Comparison of ENCODE assay signal across 8 cellular contexts in the genomic region with DNA sequence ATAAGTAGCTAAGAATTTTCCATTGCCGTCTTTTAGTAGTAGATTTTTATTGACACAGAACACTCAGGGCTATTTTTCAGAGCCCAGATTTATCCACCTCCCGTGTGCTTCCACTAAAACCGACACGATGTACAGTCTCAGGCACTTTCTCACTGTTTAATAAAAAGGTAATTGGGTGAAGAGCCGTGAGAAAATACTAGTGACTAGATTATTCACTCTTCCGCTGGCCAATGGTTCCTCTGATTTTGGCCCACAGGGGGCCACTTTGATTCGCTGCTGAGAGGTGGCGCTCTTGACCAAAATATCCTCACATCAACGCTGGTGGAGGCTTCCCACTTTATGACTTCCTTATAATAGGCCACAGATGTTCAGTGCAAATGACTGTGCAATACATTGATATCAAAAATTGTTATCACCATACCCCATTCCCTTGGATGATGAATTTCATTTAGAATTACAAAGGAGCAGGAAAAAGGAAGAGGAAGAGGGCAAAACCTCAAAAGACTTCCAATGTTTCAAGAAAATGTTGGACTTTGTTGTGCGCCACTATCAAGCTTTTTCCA. TPM values are rescaled to one million over a fixed set of nuclear protein-coding genes. Genes with fewer than 3 reads are reported as not detected.
DNase-seq lines count a peak whose midpoint lies in the region; ATAC-seq and TF ChIP-seq lines count a peak whose summit lies in the region.

No MANE protein-coding gene starts in this region.

- H3K36me3 Mint-ChIP-seq in activated T-cell treated with anti-CD3 and anti-CD28 coated beads, Interleukin-2, amount 50 U/mL, for 4 hours (ENCODE audit: insufficient read depth), result no peaks in the 10 kb centered on the region

- H3K4me3 Mint-ChIP-seq in activated T-cell treated with anti-CD3 and anti-CD28 coated beads, Interleukin-2, amount 50 U/mL, for 4 hours, result no peak overlapping the region

- ATAC-seq in HG03460 (IDR thresholded peaks at IDR 0.05; ENCODE audit: unreplicated experiment), result peak; percentile 88
- ATAC-seq in activated T-cell treated with anti-CD3 and anti-CD28 coated beads, Interleukin-2, amount 50 U/mL, for 4 hours, result peak; percentile 67 to 70

- DNase-seq in ELF-1 (ENCODE audit: low read depth, low spot score) (peak; percentile 73), GM20000 (ENCODE audit: low spot score) (peak; percentile 50), NCI-H82 (lab: John Stamatoyannopoulos, UW) (peak; percentile 83), foreskin melanocyte (peak; percentile 61), nucleus accumbens (lab: John Stamatoyannopoulos, UW) (peak in 46 of 56 donors; percentile 2 to 79 (median 40)), COLO829 (ENCODE audit: low spot score) (no peak)
- DNase-seq in activated T-cell treated with anti-CD3 and anti-CD28 coated beads, Interleukin-2, amount 50 U/mL, for 4 hours, result peak; percentile 21

- H3K4me1 Mint-ChIP-seq in activated T-cell treated with anti-CD3 and anti-CD28 coated beads, Interleukin-2, amount 50 U/mL, for 4 hours (ENCODE audit: low read depth), result no peaks in the 10 kb centered on the region

- H3K9me3 Mint-ChIP-seq in activated T-cell treated with anti-CD3 and anti-CD28 coated beads, Interleukin-2, amount 50 U/mL, for 4 hours, result no peaks in the 10 kb centered on the region

- H3K27me3 Mint-ChIP-seq in activated T-cell treated with anti-CD3 and anti-CD28 coated beads, Interleukin-2, amount 50 U/mL, for 4 hours (ENCODE audit: low read depth), result peaks cover 14% of the 10 kb centered on the region

- TF ChIP-seq CTCF in GM20000 (IDR thresholded peaks at IDR 0.05; ENCODE audit: extremely low read depth, missing control alignments), result peak; percentile 91

RNA-seq across cellular contexts. Expression of a gene that starts 12.3 kb away (rescaled TPM):
- 100 to 1,000 TPM in 1 of 3 donors, 10 to 100 TPM in 2; 89.5 to 114 (median 92.8) TPM for total RNA-seq in activated T-cell treated with anti-CD3 and anti-CD28 coated beads, Interleukin-2, amount 50 U/mL, for 4 hours
